Comparison of ENCODE assay signal across 8 cellular contexts in genomic region chr18:45384137-45384998, GRCh38.
DNase-seq lines count a peak whose midpoint lies in the region; ATAC-seq and TF ChIP-seq lines count a peak whose summit lies in the region.

No MANE protein-coding gene starts in this region.

- H3K27me3 ChIP-seq in DOHH2 (ENCODE audit: control insufficient read depth, low read length) (peaks cover 5% of the 10 kb centered on the region; the same call in 1 of the 2 replicates), WERI-Rb-1 (ENCODE audit: insufficient read depth, low read depth, severe bottlenecking) (peaks cover 90% of the 10 kb centered on the region), lower lobe of right lung (ENCODE audit: low read depth) (no peaks in the 10 kb centered on the region)

- no peak overlapping the region for H3K4me3 Mint-ChIP-seq in stimulated activated effector memory CD8-positive, alpha-beta T cell treated with anti-CD3 and anti-CD28 coated beads, Interleukin-12 subunit alpha, Interleukin-12 subunit beta, amount 100 ng/mL, for 72 hours

- H3K27ac Mint-ChIP-seq in stimulated activated effector memory CD8-positive, alpha-beta T cell treated with anti-CD3 and anti-CD28 coated beads, Interleukin-12 subunit alpha, Interleukin-12 subunit beta, amount 100 ng/mL, for 72 hours, result no peak overlapping the region

- no peaks in the 10 kb centered on the region for H3K36me3 Mint-ChIP-seq in stimulated activated effector memory CD8-positive, alpha-beta T cell treated with anti-CD3 and anti-CD28 coated beads, Interleukin-12 subunit alpha, Interleukin-12 subunit beta, amount 100 ng/mL, for 72 hours

- no peaks in the 10 kb centered on the region for H3K9me3 Mint-ChIP-seq in stimulated activated effector memory CD8-positive, alpha-beta T cell treated with anti-CD3 and anti-CD28 coated beads, Interleukin-12 subunit alpha, Interleukin-12 subunit beta, amount 100 ng/mL, for 72 hours

- H3K27ac ChIP-seq in DOHH2 (ENCODE audit: low read depth, low read length), result no peak overlapping the region
- no peak overlapping the region for H3K27ac ChIP-seq in HEK293 (ENCODE audit: extremely low read depth, low read depth, low read length)
- no peak overlapping the region for H3K27ac ChIP-seq in WERI-Rb-1
- no peak overlapping the region for H3K27ac ChIP-seq in lower lobe of right lung

- TF ChIP-seq CTCF in DOHH2 (IDR thresholded peaks at IDR 0.05; ENCODE audit: low read depth, low read length, poor library complexity, severe bottlenecking) (peak; percentile 89), HEK293 (tag by site-specific recombination; IDR thresholded peaks at IDR 0.05) (peak; percentile 57), WERI-Rb-1 (IDR thresholded peaks at IDR 0.05; ENCODE audit: low read depth, low read length) (peak; percentile 80), lower lobe of right lung (IDR thresholded peaks at IDR 0.05) (peak; percentile 68)

- H3K4me1 Mint-ChIP-seq in stimulated activated effector memory CD8-positive, alpha-beta T cell treated with anti-CD3 and anti-CD28 coated beads, Interleukin-12 subunit alpha, Interleukin-12 subunit beta, amount 100 ng/mL, for 72 hours, result no peaks in the 10 kb centered on the region

- no peaks in the 10 kb centered on the region for H3F3A ChIP-seq in DOHH2 (ENCODE audit: control insufficient read depth, insufficient read depth)

- ATAC-seq in lower lobe of right lung (peak; percentile 69 to 84), HG02938 (IDR thresholded peaks at IDR 0.05; ENCODE audit: unreplicated experiment) (no peak)
- ATAC-seq in stimulated activated effector memory CD8-positive, alpha-beta T cell treated with anti-CD3 and anti-CD28 coated beads, Interleukin-12 subunit alpha, Interleukin-12 subunit beta, amount 100 ng/mL, for 72 hours, result peak; percentile 67

- no peak overlapping the region for H3K4me2 ChIP-seq in DOHH2 (ENCODE audit: low read length)

- no peaks in the 10 kb centered on the region for H3K9me2 ChIP-seq in DOHH2 (replicated peaks; ENCODE audit: control insufficient read depth, low read length)

- H3K9me3 ChIP-seq in DOHH2 (ENCODE audit: control insufficient read depth, insufficient read depth, low read length), result no peaks in the 10 kb centered on the region
- no peaks in the 10 kb centered on the region for H3K9me3 ChIP-seq in HEK293 (ENCODE audit: control insufficient read depth, insufficient read depth, low read depth, low read length)
- no peaks in the 10 kb centered on the region for H3K9me3 ChIP-seq in WERI-Rb-1 (ENCODE audit: severe bottlenecking)
- no peaks in the 10 kb centered on the region for H3K9me3 ChIP-seq in lower lobe of right lung

- DNase-seq in NCI-H2081 (lab: John Stamatoyannopoulos, UW) (peak; percentile 61 to 72), WERI-Rb-1 (peak; percentile 59), dedifferentiated amniotic fluid mesenchymal stem cell (ENCODE audit: extremely low spot score) (peak; percentile 39), lower lobe of right lung (no peak)
- DNase-seq in stimulated activated effector memory CD8-positive, alpha-beta T cell treated with anti-CD3 and anti-CD28 coated beads, Interleukin-12 subunit alpha, Interleukin-12 subunit beta, amount 100 ng/mL, for 72 hours (ENCODE audit: low spot score in 2 of 2), result peak; percentile 21 to 69

- H3K4me1 ChIP-seq in DOHH2 (ENCODE audit: control insufficient read depth, low read length) (no peaks in the 10 kb centered on the region), HEK293 (ENCODE audit: control insufficient read depth, insufficient read depth, low read length) (peaks cover 7% of the 10 kb centered on the region), lower lobe of right lung (peaks cover 7% of the 10 kb centered on the region)

- H3K36me3 ChIP-seq in DOHH2 (ENCODE audit: control insufficient read depth, low read length), result no peaks in the 10 kb centered on the region
- no peaks in the 10 kb centered on the region for H3K36me3 ChIP-seq in HEK293 (ENCODE audit: control insufficient read depth in 2 of 2, insufficient read depth in 1 of 2, low read length in 2 of 2)
- no peaks in the 10 kb centered on the region for H3K36me3 ChIP-seq in WERI-Rb-1
- no peaks in the 10 kb centered on the region for H3K36me3 ChIP-seq in lower lobe of right lung

- H3K4me3 ChIP-seq in DOHH2 (ENCODE audit: low read length) (no peak overlapping the region), HEK293 (ENCODE audit: low read depth, low read length) (no peak overlapping the region), WERI-Rb-1 (ENCODE audit: low read depth, low read length) (no peak overlapping the region), lower lobe of right lung (no peak overlapping the region)

- intact Hi-C loops in lower lobe of right lung (cut with DNase I), result no loop called here

- CTCF ChIA-PET in HEK293 (lab: Yijun Ruan, JAX), result interaction anchor here (0.6 to 8.0 kb wide), 46 partner anchors 8 to 1764 kb away, joined by 3 to 98 read pairs (median 4); no protein-coding TSS in a partner anchor

- no peaks in the 10 kb centered on the region for H3K79me2 ChIP-seq in DOHH2 (ENCODE audit: control insufficient read depth, low read length)

- no peaks in the 10 kb centered on the region for H4K20me1 ChIP-seq in DOHH2 (ENCODE audit: control insufficient read depth, insufficient read depth, low read depth, low read length)

- POLR2A ChIA-PET in HEK293 (lab: Yijun Ruan, JAX), result interaction anchor here (0.6 kb wide), 1 partner anchor 1253 kb away, joined by 3 read pairs; no protein-coding TSS in a partner anchor

TF ChIP-seq in HEK293, 187 proteins besides CTCF, POLR2A, EP300 and RAD21:
- peak; percentile 47; the same call in 1 of the 2 replicates for TF ChIP-seq ZNF580 (tag by site-specific recombination; IDR thresholded peaks at IDR 0.05)
- TF ChIP-seq ZSCAN23 (tag by site-specific recombination; IDR thresholded peaks at IDR 0.05), result no peak
- TF ChIP-seq MYNN (tag by site-specific recombination; IDR thresholded peaks at IDR 0.05; ENCODE audit: borderline replicate concordance), result no peak
- peak; percentile 75 for TF ChIP-seq PATZ1 (tag by site-specific recombination; IDR thresholded peaks at IDR 0.05)
- TF ChIP-seq ZSCAN30 (tag by site-specific recombination; IDR thresholded peaks at IDR 0.05), result peak; percentile 34; the same call in 1 of the 2 replicates
- no peak for TF ChIP-seq ZNF169 (tag by site-specific recombination; IDR thresholded peaks at IDR 0.05)
- TF ChIP-seq GLIS1 (tag by site-specific recombination; IDR thresholded peaks at IDR 0.05), result peak; percentile 52
- TF ChIP-seq ZNF654 (tag by site-specific recombination; IDR thresholded peaks at IDR 0.05; ENCODE audit: low read depth), result peak; percentile 62
- TF ChIP-seq ZIC2 (tag by site-specific recombination; IDR thresholded peaks at IDR 0.05), result no peak
- TF ChIP-seq ZNF202 (tag by site-specific recombination; IDR thresholded peaks at IDR 0.05; ENCODE audit: borderline replicate concordance), result no peak
- no peak for TF ChIP-seq SP3 (tag by site-specific recombination; IDR thresholded peaks at IDR 0.05)
- TF ChIP-seq PBX3 (CRISPR knock-in tag; IDR thresholded peaks at IDR 0.05), result no peak
- no peak for TF ChIP-seq ZNF473 (tag by site-specific recombination; IDR thresholded peaks at IDR 0.05)
- TF ChIP-seq GLIS2 (tag by site-specific recombination; IDR thresholded peaks at IDR 0.05), result peak; percentile 69
TF ChIP-seq in HEK293: peak in this region for 6.
